13 cellular contexts compared by ENCODE assay signal in genomic region chr1:220791287-220791686, GRCh38. TPM values are rescaled to one million over a fixed set of nuclear protein-coding genes. Genes with fewer than 3 reads are reported as not detected.
DNase-seq lines count a peak whose midpoint lies in the region; TF ChIP-seq lines count a peak whose summit lies in the region.
"Had no signal": no experiment of that assay in that cellular context is flagged by ENCODE, and none has a peak within 500 bp of the region (broad histone marks: within the 10 kb centered on the region; RNA-seq: fewer than 3 reads in every experiment).

No MANE protein-coding gene starts in this region.

- CTCF ChIA-PET in HEK293 (lab: Yijun Ruan, JAX) = interaction anchor here (1.1 to 4.5 kb wide), 5 partner anchors 12 to 510 kb away, joined by 4 to 25 read pairs (median 6); no protein-coding TSS in a partner anchor
- CTCF ChIA-PET in MCF 10A (lab: Yijun Ruan, JAX) = interaction anchor here (0.6 to 13.4 kb wide), 7 partner anchors 11 to 510 kb away, joined by 3 to 177 read pairs (median 4); no protein-coding TSS in a partner anchor

- intact Hi-C loops in MCF 10A (cut with micrococcal nuclease) = no loop called here

- H3K9me3 ChIP-seq in HEK293 (ENCODE audit: control insufficient read depth, insufficient read depth, low read depth, low read length) = no peaks in the 10 kb centered on the region

- no peak overlapping the region for H3K4me3 Mint-ChIP-seq in MCF 10A (ENCODE audit: unreplicated experiment)
- H3K4me3 Mint-ChIP-seq: dendritic cell treated with granulocyte-macrophage colony-stimulating factor and Interleukin-4, amounts not matched to agents 40 ng/mL and 50 ng/mL, for 4 days; stimulated activated memory B cell treated with anti-CD40 and anti-IgM and Interleukin-4, amounts not matched to agents 10 μg/mL and 1 μg/mL and 100 μg/mL, for 72 hours had no signal

- H3K36me3 Mint-ChIP-seq in MCF 10A (ENCODE audit: insufficient read depth, unreplicated experiment) = no peaks in the 10 kb centered on the region
- H3K36me3 Mint-ChIP-seq: activated naive CD4-positive, alpha-beta T cell treated with anti-CD3 and anti-CD28 coated beads, Interleukin-2, amount 50 U/mL, for 72 hours had no signal

- peaks cover 21% of the 10 kb centered on the region for H3K4me1 Mint-ChIP-seq in MCF 10A (ENCODE audit: insufficient read depth, unreplicated experiment)

- no peaks in the 10 kb centered on the region for H3K9me3 Mint-ChIP-seq in MCF 10A (ENCODE audit: unreplicated experiment)
- H3K9me3 Mint-ChIP-seq: activated naive CD4-positive, alpha-beta T cell treated with anti-CD3 and anti-CD28 coated beads, Interleukin-2, amount 50 U/mL, for 72 hours; dendritic cell treated with granulocyte-macrophage colony-stimulating factor and Interleukin-4, amounts not matched to agents 40 ng/mL and 50 ng/mL, for 4 days; stimulated activated memory B cell treated with anti-CD40 and anti-IgM and Interleukin-4, amounts not matched to agents 10 μg/mL and 1 μg/mL and 100 μg/mL, for 72 hours had no signal

- H3K4me3 ChIP-seq in HEK293 (ENCODE audit: low read depth, low read length) = no peak overlapping the region
- no peak overlapping the region for H3K4me3 ChIP-seq in H7 (ENCODE audit: insufficient read depth, low read depth, low read length)

- BruUV-seq in MCF 10A (replicated peaks; lab: Mats Ljungman, UMichigan) = no TSS peak

- no peak for TF ChIP-seq CTCF in HEK293 (tag by site-specific recombination; IDR thresholded peaks at IDR 0.05)
- TF ChIP-seq CTCF in MCF 10A (IDR thresholded peaks at IDR 0.05; ENCODE audit: unreplicated experiment) = no peak

- H3K36me3 ChIP-seq in HEK293 (ENCODE audit: control insufficient read depth in 2 of 2, insufficient read depth in 1 of 2, low read length in 2 of 2) (peaks cover 4 to 22% of the 10 kb centered on the region in 2 experiments; a peak in 2 of 3 replicates), H7 (replicated peaks; ENCODE audit: control insufficient read depth, insufficient read depth, low read length) (peaks cover 3% of the 10 kb centered on the region; the same call in 1 of the 2 replicates)

- POLR2A ChIA-PET in HEK293 (lab: Yijun Ruan, JAX) = no interaction called here
- POLR2A ChIA-PET in MCF 10A (lab: Yijun Ruan, JAX) = interaction anchor here (0.6 to 1.6 kb wide), 6 partner anchors 9 to 596 kb away, joined by 3 to 7 read pairs (median 4); no protein-coding TSS in a partner anchor

- no peaks in the 10 kb centered on the region for H3K27me3 ChIP-seq in H7 (ENCODE audit: control insufficient read depth, insufficient read depth, low read length)

- H3K4me1 ChIP-seq in HEK293 (ENCODE audit: control insufficient read depth, insufficient read depth, low read length) = peaks cover 12% of the 10 kb centered on the region

- DNase-seq in NCI-H2029 treated with DMSO at 0.1 percent for 48 hours (lab: John Stamatoyannopoulos, UW) (peak; percentile 56), MCF 10A (ENCODE audit: unreplicated experiment) (peak; percentile 96), renal cortical epithelial cell (ENCODE audit: low read depth) (peak; percentile 9), NCI-H524 (lab: John Stamatoyannopoulos, UW) (no peak), ureter (ENCODE audit: low spot score) (no peak), H7 (no peak)
- DNase-seq: foreskin fibroblast, T-helper 9 cell had no signal

- no peaks in the 10 kb centered on the region for H3K27me3 Mint-ChIP-seq in MCF 10A (ENCODE audit: insufficient read depth, unreplicated experiment)
- H3K27me3 Mint-ChIP-seq: stimulated activated memory B cell treated with anti-CD40 and anti-IgM and Interleukin-4, amounts not matched to agents 10 μg/mL and 1 μg/mL and 100 μg/mL, for 72 hours had no signal

- H3K27ac Mint-ChIP-seq in MCF 10A (ENCODE audit: low read depth, unreplicated experiment) = no peak overlapping the region
- H3K27ac Mint-ChIP-seq: activated naive CD4-positive, alpha-beta T cell treated with anti-CD3 and anti-CD28 coated beads, Interleukin-2, amount 50 U/mL, for 72 hours; dendritic cell treated with granulocyte-macrophage colony-stimulating factor and Interleukin-4, amounts not matched to agents 40 ng/mL and 50 ng/mL, for 4 days; stimulated activated memory B cell treated with anti-CD40 and anti-IgM and Interleukin-4, amounts not matched to agents 10 μg/mL and 1 μg/mL and 100 μg/mL, for 72 hours had no signal

- H3K27ac ChIP-seq in HEK293 (ENCODE audit: extremely low read depth, low read depth, low read length) = no peak overlapping the region

TF ChIP-seq in HEK293, 187 proteins besides CTCF, POLR2A, EP300 and RAD21:
- TF ChIP-seq OVOL3 (tag by site-specific recombination; IDR thresholded peaks at IDR 0.05) (no peak), ZFHX2 (tag by site-specific recombination; conservative IDR thresholded peaks at IDR 0.05) (peak; percentile 12; the same call in 1 of the 2 replicates), ZNF513 (tag by site-specific recombination; IDR thresholded peaks at IDR 0.05) (no peak)

RNA-seq across cellular contexts. Expression of gene MTARC1, which starts 4.6 kb away (rescaled TPM):
- total RNA-seq in MCF 10A (2022) (0.96 and 1.5 TPM in 2 replicates), renal cortical epithelial cell (4.0 and 5.0 TPM in 2 replicates), ureter (29.0 TPM)
- total RNA-seq in H7 (2014; rRNA removed; shearing (Covaris generic)) = 28.6 and 31.2 TPM in 2 replicates
- total RNA-seq: activated CD8-positive, alpha-beta memory T cell treated with anti-CD3 and anti-CD28 coated beads for 36 hours; activated naive CD4-positive, alpha-beta T cell treated with anti-CD3 and anti-CD28 coated beads, Interleukin-2, amount 50 U/mL, for 72 hours had no signal

RNA-seq across cellular contexts. Expression of gene MTARC2, which starts 43.2 kb away (rescaled TPM):
- total RNA-seq in MCF 10A (2022) (3.6 and 5.2 TPM in 2 replicates), renal cortical epithelial cell (10.8 and 14.1 TPM in 2 replicates), ureter (18.8 TPM)
- total RNA-seq in H7 (2014; rRNA removed; shearing (Covaris generic)) = 12.2 and 13.0 TPM in 2 replicates
- total RNA-seq: activated CD8-positive, alpha-beta memory T cell treated with anti-CD3 and anti-CD28 coated beads for 36 hours; activated naive CD4-positive, alpha-beta T cell treated with anti-CD3 and anti-CD28 coated beads, Interleukin-2, amount 50 U/mL, for 72 hours had no signal

Comparison
In these comparisons a context has a peak if more than half of its experiments do, and no peak if none do; other contexts are left out.
1. DNase-seq: peak in NCI-H2029 treated with DMSO at 0.1 percent for 48 hours (single experiment), MCF 10A (single experiment) and renal cortical epithelial cell (single experiment); none in NCI-H524 (0 of 2), ureter (single experiment) and H7 (single experiment).